Comparison of ENCODE assay signal across 19 cellular contexts in the genomic region with DNA sequence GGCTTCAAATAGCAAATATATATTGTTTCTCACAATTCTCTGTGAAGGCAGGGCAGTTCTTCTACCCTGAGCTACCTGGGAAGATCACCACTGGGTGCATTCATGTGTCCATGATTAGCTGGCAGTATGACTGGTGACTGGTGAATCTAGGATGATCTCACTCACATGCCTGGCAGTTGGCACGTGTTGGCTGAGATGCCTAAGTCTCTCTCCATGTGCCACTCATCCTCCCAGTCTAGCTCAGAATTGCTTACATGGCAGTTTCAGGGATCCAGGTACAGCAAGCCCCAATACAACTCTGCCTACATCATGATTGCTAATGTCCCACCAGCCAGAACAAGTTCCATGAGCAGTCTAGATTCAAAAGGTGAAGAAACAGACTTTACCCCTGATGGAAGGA.
A peak's percentile ranks its signal among the peaks of the same experiment; 100 is the strongest.
DNase-seq lines count a peak whose midpoint lies in the region; ATAC-seq and TF ChIP-seq lines count a peak whose summit lies in the region.
"Had no signal": no experiment of that assay in that cellular context is flagged by ENCODE, and none has a peak within 500 bp of the region (broad histone marks: within the 10 kb centered on the region; RNA-seq: fewer than 3 reads in every experiment).

No MANE protein-coding gene starts in this region.

- CTCF ChIA-PET in activated CD4-positive, alpha-beta T cell treated with anti-CD3 and anti-CD28 coated beads for 36 hours (lab: Charles Lee) = no interaction called here

- no peak for TF ChIP-seq CTCF in epithelial cell of esophagus (IDR thresholded peaks at IDR 0.05; ENCODE audit: insufficient read depth, low read depth, low read length, missing control alignments)
- TF ChIP-seq CTCF in osteocyte (IDR thresholded peaks at IDR 0.05) = no peak
- no peak for TF ChIP-seq CTCF in natural killer cell (IDR thresholded peaks at IDR 0.05)

- no peak overlapping the region for H3K4me3 Mint-ChIP-seq in activated CD4-positive, alpha-beta T cell treated with anti-CD3 and anti-CD28 coated beads, Interleukin-2, amount 10 ng/mL, durations not matched to agents 24 days and 14 days
- H3K4me3 Mint-ChIP-seq in activated CD4-positive, alpha-beta T cell treated with anti-CD3 and anti-CD28 coated beads for 36 hours = no peak overlapping the region
- no peak overlapping the region for H3K4me3 Mint-ChIP-seq in osteocyte (ENCODE audit: unreplicated experiment)
- H3K4me3 Mint-ChIP-seq in natural killer cell = no peak overlapping the region
- H3K4me3 Mint-ChIP-seq: CD8-positive, alpha-beta T cell had no signal

- H3K27ac Mint-ChIP-seq in activated CD4-positive, alpha-beta T cell treated with anti-CD3 and anti-CD28 coated beads, Interleukin-2, amount 10 ng/mL, durations not matched to agents 24 days and 14 days = no peak overlapping the region
- H3K27ac Mint-ChIP-seq in activated CD4-positive, alpha-beta T cell treated with anti-CD3 and anti-CD28 coated beads for 36 hours = no peak overlapping the region
- H3K27ac Mint-ChIP-seq in osteocyte (ENCODE audit: unreplicated experiment) = no peak overlapping the region
- H3K27ac Mint-ChIP-seq in natural killer cell = no peak overlapping the region
- H3K27ac Mint-ChIP-seq: CD8-positive, alpha-beta T cell had no signal

- POLR2A ChIA-PET in activated CD4-positive, alpha-beta T cell treated with anti-CD3 and anti-CD28 coated beads for 36 hours (lab: Charles Lee) = no interaction called here

- H3K36me3 Mint-ChIP-seq in activated CD4-positive, alpha-beta T cell treated with anti-CD3 and anti-CD28 coated beads, Interleukin-2, amount 10 ng/mL, durations not matched to agents 24 days and 14 days (ENCODE audit: low read depth) = no peaks in the 10 kb centered on the region
- H3K36me3 Mint-ChIP-seq in activated CD4-positive, alpha-beta T cell treated with anti-CD3 and anti-CD28 coated beads for 36 hours (ENCODE audit: low read depth) = no peaks in the 10 kb centered on the region
- H3K36me3 Mint-ChIP-seq in osteocyte (ENCODE audit: unreplicated experiment) = no peaks in the 10 kb centered on the region
- no peaks in the 10 kb centered on the region for H3K36me3 Mint-ChIP-seq in natural killer cell
- H3K36me3 Mint-ChIP-seq: CD8-positive, alpha-beta T cell had no signal

- no peaks in the 10 kb centered on the region for H3K27me3 Mint-ChIP-seq in activated CD4-positive, alpha-beta T cell treated with anti-CD3 and anti-CD28 coated beads, Interleukin-2, amount 10 ng/mL, durations not matched to agents 24 days and 14 days
- peaks cover 7% of the 10 kb centered on the region for H3K27me3 Mint-ChIP-seq in activated CD4-positive, alpha-beta T cell treated with anti-CD3 and anti-CD28 coated beads for 36 hours
- H3K27me3 Mint-ChIP-seq in osteocyte (ENCODE audit: unreplicated experiment) = no peaks in the 10 kb centered on the region
- H3K27me3 Mint-ChIP-seq in natural killer cell (ENCODE audit: low read depth in 2 of 2) = peaks cover 0 to 2% of the 10 kb centered on the region in 2 donors

- intact Hi-C loops in activated CD4-positive, alpha-beta T cell treated with anti-CD3 and anti-CD28 coated beads, Interleukin-2, amount 10 ng/mL, durations not matched to agents 24 days and 14 days (cut with micrococcal nuclease) = no loop called here
- intact Hi-C loops in activated CD4-positive, alpha-beta T cell treated with anti-CD3 and anti-CD28 coated beads for 36 hours (cut with DNase I, micrococcal nuclease) = no loop called here
- intact Hi-C loops in left cardiac atrium (cut with DNase I) = no loop called here
- intact Hi-C loops in natural killer cell (cut with micrococcal nuclease) = no loop called here

- peak; percentile 18 for DNase-seq in activated CD4-positive, alpha-beta T cell treated with anti-CD3 and anti-CD28 coated beads, Interleukin-2, amount 10 ng/mL, durations not matched to agents 24 days and 14 days
- no peak for DNase-seq in activated CD4-positive, alpha-beta T cell treated with anti-CD3 and anti-CD28 coated beads for 36 hours
- peak; percentile 47 for DNase-seq in RKO (ENCODE audit: low spot score)
- DNase-seq in epithelial cell of esophagus (ENCODE audit: low read depth) = peak; percentile 60
- DNase-seq in osteocyte (ENCODE audit: extremely low spot score, unreplicated experiment) = peak; percentile 53
- DNase-seq in left cardiac atrium = no peak
- DNase-seq in natural killer cell = no peak
- no peak for DNase-seq in H4 (ENCODE audit: low spot score)
- DNase-seq: 8988T; CD8-positive, alpha-beta T cell; HCEC 1CT; Kasumi-1; NCI-H1417 treated with DMSO at 0.1 percent for 48 hours; NCI-H2029; NCI-H2171; SHP77 treated with DMSO at 0.1 percent for 48 hours had no signal

- H3K9me3 Mint-ChIP-seq in activated CD4-positive, alpha-beta T cell treated with anti-CD3 and anti-CD28 coated beads, Interleukin-2, amount 10 ng/mL, durations not matched to agents 24 days and 14 days = peaks cover 4% of the 10 kb centered on the region
- no peaks in the 10 kb centered on the region for H3K9me3 Mint-ChIP-seq in activated CD4-positive, alpha-beta T cell treated with anti-CD3 and anti-CD28 coated beads for 36 hours (ENCODE audit: low read depth)
- no peaks in the 10 kb centered on the region for H3K9me3 Mint-ChIP-seq in osteocyte (ENCODE audit: unreplicated experiment)
- H3K9me3 Mint-ChIP-seq in natural killer cell = peaks cover 0 to 2% of the 10 kb centered on the region in 2 donors
- H3K9me3 Mint-ChIP-seq: CD8-positive, alpha-beta T cell had no signal

- no peak for ATAC-seq in activated CD4-positive, alpha-beta T cell treated with anti-CD3 and anti-CD28 coated beads for 36 hours
- ATAC-seq in left cardiac atrium = no peak
- ATAC-seq in natural killer cell = no peak
- ATAC-seq: CD8-positive, alpha-beta T cell; Panc1; SK-N-SH treated with all-trans-retinoic acid at 6 μM for 48 hours had no signal

- H3K4me3 ChIP-seq in epithelial cell of esophagus (ENCODE audit: low read length) = no peak overlapping the region
- H3K4me3 ChIP-seq: BLaER1 had no signal

- no peaks in the 10 kb centered on the region for H3K4me1 Mint-ChIP-seq in activated CD4-positive, alpha-beta T cell treated with anti-CD3 and anti-CD28 coated beads, Interleukin-2, amount 10 ng/mL, durations not matched to agents 24 days and 14 days
- no peaks in the 10 kb centered on the region for H3K4me1 Mint-ChIP-seq in activated CD4-positive, alpha-beta T cell treated with anti-CD3 and anti-CD28 coated beads for 36 hours
- no peaks in the 10 kb centered on the region for H3K4me1 Mint-ChIP-seq in osteocyte (ENCODE audit: unreplicated experiment)
- H3K4me1 Mint-ChIP-seq in natural killer cell = no peaks in the 10 kb centered on the region

Comparison
In these comparisons a context has a peak if more than half of its experiments do, and no peak if none do; other contexts are left out.
1. DNase-seq: peak in activated CD4-positive, alpha-beta T cell treated with anti-CD3 and anti-CD28 coated beads, Interleukin-2, amount 10 ng/mL, durations not matched to agents 24 days and 14 days (single experiment), RKO (single experiment), epithelial cell of esophagus (single experiment) and osteocyte (single experiment); none in activated CD4-positive, alpha-beta T cell treated with anti-CD3 and anti-CD28 coated beads for 36 hours (single experiment), left cardiac atrium (single experiment), natural killer cell (single experiment) and H4 (single experiment).